In the genomic region with DNA sequence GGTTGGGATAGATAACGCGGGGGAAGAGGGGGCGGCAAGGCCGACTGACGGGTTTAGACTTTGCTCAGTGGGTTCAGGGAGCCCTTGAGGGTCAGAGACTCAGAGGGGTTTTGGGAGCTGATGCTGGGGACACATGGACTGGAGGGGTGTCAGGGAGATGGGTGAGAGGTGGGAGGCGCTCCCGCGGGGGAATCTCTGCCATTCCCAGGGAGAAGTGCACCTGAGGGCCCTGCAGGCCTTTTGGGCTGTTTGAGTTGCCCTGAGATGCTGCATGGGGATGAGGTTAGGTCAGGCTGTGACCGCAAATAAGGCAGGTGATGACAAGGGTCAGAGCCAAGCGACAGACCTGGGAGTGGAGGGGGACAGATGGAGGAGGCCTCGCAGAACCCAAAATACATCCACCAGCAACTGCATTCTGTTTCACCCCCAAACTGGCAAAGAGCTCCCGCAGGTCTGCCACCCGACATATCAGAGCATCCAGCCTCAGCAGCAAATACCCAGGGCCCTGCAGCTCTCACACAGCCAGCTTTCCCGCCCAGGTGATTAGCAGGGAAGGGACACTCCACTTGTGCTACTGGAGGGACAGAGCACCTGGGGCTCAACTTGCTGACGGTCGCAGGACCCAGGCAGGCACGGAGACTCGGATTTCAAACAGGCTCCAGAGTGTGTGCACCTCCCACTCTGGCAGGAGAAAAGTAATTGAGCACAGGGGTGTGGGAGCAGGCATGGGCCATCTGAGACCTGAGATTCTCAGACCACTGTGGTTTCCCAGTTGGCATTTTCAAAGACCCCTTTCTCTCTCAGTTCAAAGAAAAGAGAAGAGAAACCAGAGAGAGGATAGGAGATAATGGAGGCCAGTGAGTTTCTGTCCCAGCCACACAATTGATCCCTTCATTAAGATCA, we compare ENCODE assay signal across 1 cellular context.
TF ChIP-seq lines count a peak whose summit lies in the region.

No MANE protein-coding gene starts in this region.

TF ChIP-seq in H1, 55 proteins besides CTCF, POLR2A, EP300 and RAD21:
- TF ChIP-seq ASH2L (IDR thresholded peaks at IDR 0.05; ENCODE audit: low read length), result peak; percentile 88
- TF ChIP-seq, protein P1, sequence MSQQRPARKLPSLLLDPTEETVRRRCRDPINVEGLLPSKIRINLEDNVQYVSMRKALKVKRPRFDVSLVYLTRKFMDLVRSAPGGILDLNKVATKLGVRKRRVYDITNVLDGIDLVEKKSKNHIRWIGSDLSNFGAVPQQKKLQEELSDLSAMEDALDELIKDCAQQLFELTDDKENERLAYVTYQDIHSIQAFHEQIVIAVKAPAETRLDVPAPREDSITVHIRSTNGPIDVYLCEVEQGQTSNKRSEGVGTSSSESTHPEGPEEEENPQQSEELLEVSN (IDR thresholded peaks at IDR 0.05), result peak; percentile 56
- no peak for TF ChIP-seq CTBP2 (IDR thresholded peaks at IDR 0.05; ENCODE audit: borderline replicate concordance, insufficient read depth, insufficient read length, low read length)
